Comparison of ENCODE assay signal across 8 cellular contexts in the genomic region with DNA sequence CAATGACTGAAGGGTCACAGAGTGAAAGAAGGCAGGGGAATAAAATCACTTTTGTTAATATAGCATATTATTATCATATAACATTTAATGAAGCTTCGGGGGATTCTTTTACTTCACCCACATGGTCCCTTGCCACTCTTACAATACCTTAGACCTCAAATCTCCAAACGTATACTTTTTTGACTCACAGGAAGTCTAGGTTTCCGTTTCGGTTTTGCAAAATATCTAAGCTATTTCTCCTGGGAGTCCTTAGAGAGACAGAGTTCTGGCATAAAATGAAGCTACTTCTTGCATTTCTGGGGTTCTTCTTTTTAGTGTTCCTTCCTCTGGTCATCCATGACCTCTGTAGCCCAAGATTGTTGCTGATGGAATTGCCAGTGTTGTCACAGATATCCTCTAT.
DNase-seq lines count a peak whose midpoint lies in the region; ATAC-seq, FAIRE-seq and TF ChIP-seq lines count a peak whose summit lies in the region.

No MANE protein-coding gene starts in this region.

- H3K4me3 Mint-ChIP-seq in activated CD8-positive, alpha-beta T cell treated with anti-CD3 and anti-CD28 coated beads, Interleukin-2, amount 10 ng/mL, durations not matched to agents 7 days and 5 days, result peak overlapping the region; percentile 60

- no peak for DNase-seq in GM12892 (ENCODE audit: insufficient read length)
- no peak for DNase-seq in activated CD8-positive, alpha-beta T cell treated with anti-CD3 and anti-CD28 coated beads, Interleukin-2, amount 10 ng/mL, durations not matched to agents 7 days and 5 days
- no peak for DNase-seq in SKM-1 (lab: John Stamatoyannopoulos, UW; ENCODE audit: unreplicated experiment)
- no peak for DNase-seq in LoVo (ENCODE audit: low spot score)
- DNase-seq in SIG-M5 treated with dmso at 0.1 percent for 504 hours (lab: John Stamatoyannopoulos, UW; ENCODE audit: unreplicated experiment), result no peak
- DNase-seq in hypothalamus (lab: John Stamatoyannopoulos, UW), result no peak

- no peak for TF ChIP-seq POLR2A in GM12892 (IDR thresholded peaks at IDR 0.05; ENCODE audit: low read depth, low read length)

- CTCF ChIA-PET in activated CD8-positive, alpha-beta T cell treated with anti-CD3 and anti-CD28 coated beads, Interleukin-2, amount 10 ng/mL, durations not matched to agents 7 days and 5 days (lab: Charles Lee), result no interaction called here

- POLR2A ChIA-PET in activated CD8-positive, alpha-beta T cell treated with anti-CD3 and anti-CD28 coated beads, Interleukin-2, amount 10 ng/mL, durations not matched to agents 7 days and 5 days (lab: Charles Lee), result interaction anchor here (0.7 kb wide), 1 partner anchor 701 kb away, joined by 3 read pairs; no protein-coding TSS in a partner anchor

- ATAC-seq in GM19463 (IDR thresholded peaks at IDR 0.05; ENCODE audit: unreplicated experiment) (peak; percentile 99), HG03097 (IDR thresholded peaks at IDR 0.05; ENCODE audit: low FRiP score, unreplicated experiment) (peak; percentile 100)
- peak; percentile 84 for ATAC-seq in activated CD8-positive, alpha-beta T cell treated with anti-CD3 and anti-CD28 coated beads, Interleukin-2, amount 10 ng/mL, durations not matched to agents 7 days and 5 days

- peaks cover 10% of the 10 kb centered on the region for H3K27me3 Mint-ChIP-seq in activated CD8-positive, alpha-beta T cell treated with anti-CD3 and anti-CD28 coated beads, Interleukin-2, amount 10 ng/mL, durations not matched to agents 7 days and 5 days (ENCODE audit: low read depth)

- H3K27ac Mint-ChIP-seq in activated CD8-positive, alpha-beta T cell treated with anti-CD3 and anti-CD28 coated beads, Interleukin-2, amount 10 ng/mL, durations not matched to agents 7 days and 5 days, result peak overlapping the region; percentile 59

- peak; percentile 63 for FAIRE-seq in GM12892 (lab: Jason Lieb, UNC)

- no peaks in the 10 kb centered on the region for H3K36me3 Mint-ChIP-seq in activated CD8-positive, alpha-beta T cell treated with anti-CD3 and anti-CD28 coated beads, Interleukin-2, amount 10 ng/mL, durations not matched to agents 7 days and 5 days (ENCODE audit: low read depth)

- H3K9me3 Mint-ChIP-seq in activated CD8-positive, alpha-beta T cell treated with anti-CD3 and anti-CD28 coated beads, Interleukin-2, amount 10 ng/mL, durations not matched to agents 7 days and 5 days (ENCODE audit: insufficient read depth), result no peaks in the 10 kb centered on the region

- H3K4me1 Mint-ChIP-seq in activated CD8-positive, alpha-beta T cell treated with anti-CD3 and anti-CD28 coated beads, Interleukin-2, amount 10 ng/mL, durations not matched to agents 7 days and 5 days (ENCODE audit: low read depth), result peaks cover 21% of the 10 kb centered on the region
